8 cellular contexts compared by ENCODE assay signal in genomic region chr16:29925173-29925804, GRCh38. TPM values are rescaled to one million over a fixed set of nuclear protein-coding genes. Genes with fewer than 3 reads are reported as not detected.
A peak's percentile ranks its signal among the peaks of the same experiment; 100 is the strongest.
DNase-seq lines count a peak whose midpoint lies in the region; ATAC-seq and TF ChIP-seq lines count a peak whose summit lies in the region.

No MANE protein-coding gene starts in this region.

- POLR2A ChIA-PET in AG04450 (lab: Yijun Ruan, JAX) = interaction anchor here (0.5 to 2.7 kb wide), 10 partner anchors 19 to 602 kb away, joined by 3 to 25 read pairs (median 4); partner anchors contain the start of genes ASPHD1, HIRIP3, INO80E and TAOK2

- H3K36me3 ChIP-seq in ascending aorta (peaks cover 20 to 21% of the 10 kb centered on the region in 2 donors), liver (ENCODE audit: control insufficient read depth in 4 of 4, insufficient read depth in 3 of 4, low read depth in 1 of 4, low read length in 3 of 4) (peaks cover 4 to 16% (median 9%) of the 10 kb centered on the region in 4 donors), thymus (ENCODE audit: control insufficient read depth, insufficient read depth) (peaks cover 19% of the 10 kb centered on the region)

- WGBS in liver = 2% methylated on average over 14 of the region's 14 CpGs
- WGBS in thymus = 4% methylated on average over 14 of the region's 14 CpGs

- intact Hi-C loops in ascending aorta (cut with DNase I) = loop anchor here (5.0 kb wide), 2 partner anchors 118 to 452 kb away; partner anchors contain the start of gene MAZ

- TF ChIP-seq CTCF in AG04450 (IDR thresholded peaks at IDR 0.05; ENCODE audit: low read depth, low read length) (no peak), HFF-Myc (IDR thresholded peaks at IDR 0.05; ENCODE audit: low read depth, low read length, missing control alignments) (no peak), ascending aorta (IDR thresholded peaks at IDR 0.05) (no peak), liver (IDR thresholded peaks at IDR 0.05; ENCODE audit: low read depth, low read length, missing input control) (no peak)

- no peak for TF ChIP-seq RAD21 in liver (IDR thresholded peaks at IDR 0.05)

- H3K27me3 ChIP-seq in AG04450 (ENCODE audit: control insufficient read depth, insufficient read depth, low read length) (no peaks in the 10 kb centered on the region), ascending aorta (no peaks in the 10 kb centered on the region), liver (ENCODE audit: control insufficient read depth in 4 of 4, insufficient read depth in 4 of 4, low read length in 3 of 4) (no peaks in the 10 kb centered on the region), thymus (ENCODE audit: control insufficient read depth, insufficient read depth) (no peaks in the 10 kb centered on the region)

- H3K9ac ChIP-seq in liver (ENCODE audit: low read depth in 1 of 2, low read length in 2 of 2) = peak overlapping the region; percentile 36 to 68

- CTCF ChIA-PET in AG04450 (lab: Charles Lee) = interaction anchor here (0.8 to 2.4 kb wide), 3 partner anchors 8 to 77 kb away, joined by 3 to 7 read pairs (median 3); no protein-coding TSS in a partner anchor

- H3K4me1 ChIP-seq in ascending aorta (peaks cover 11 to 17% of the 10 kb centered on the region in 2 donors), liver (ENCODE audit: control insufficient read depth in 4 of 4, insufficient read depth in 4 of 4, low read length in 3 of 4) (peaks cover 7 to 19% (median 15%) of the 10 kb centered on the region in 4 donors), thymus (ENCODE audit: control insufficient read depth, insufficient read depth, low read length) (peaks cover 8% of the 10 kb centered on the region)

- H3K9me3 ChIP-seq in AG04450 (ENCODE audit: control insufficient read depth, insufficient read depth, low read length) (no peaks in the 10 kb centered on the region; the same call in 1 of the 2 replicates), ascending aorta (no peaks in the 10 kb centered on the region), liver (ENCODE audit: control insufficient read depth in 4 of 4, low read length in 3 of 4) (no peaks in the 10 kb centered on the region), thymus (ENCODE audit: control insufficient read depth) (no peaks in the 10 kb centered on the region)

- peak overlapping the region; percentile 96 for H3K4me3 ChIP-seq in AG04450 (ENCODE audit: low read depth, low read length)
- peak overlapping the region; percentile 66 for H3K4me3 ChIP-seq in HFF-Myc (replicated peaks; ENCODE audit: low read depth, low read length)
- H3K4me3 ChIP-seq in ascending aorta = peak overlapping the region; percentile 91 to 96
- H3K4me3 ChIP-seq in liver (ENCODE audit: low read depth in 1 of 3, low read length in 3 of 3) = peak overlapping the region; percentile 80 to 99 (median 96)
- H3K4me3 ChIP-seq in thymus (ENCODE audit: low read length) = peak overlapping the region; percentile 93

- H3K27ac ChIP-seq in AG04450 (ENCODE audit: low read depth, low read length) (peak overlapping the region; percentile 31), ascending aorta (peak overlapping the region in 1 of 2 donors; percentile 75), liver (ENCODE audit: low read depth in 1 of 2, low read length in 2 of 2) (no peak overlapping the region), thymus (ENCODE audit: low read depth) (no peak overlapping the region)

- no peak for ATAC-seq in GM21390 (IDR thresholded peaks at IDR 0.05; ENCODE audit: unreplicated experiment)
- ATAC-seq in GM21381 (IDR thresholded peaks at IDR 0.05; ENCODE audit: unreplicated experiment) = no peak
- no peak for ATAC-seq in GM19328 (IDR thresholded peaks at IDR 0.05; ENCODE audit: unreplicated experiment)

- DNase-seq in AG04450 (ENCODE audit: low read depth, low spot score) (no peak), HFF-Myc (ENCODE audit: extremely low read depth, low read depth) (no peak), ascending aorta (ENCODE audit: low spot score in 2 of 2) (no peak)

TF ChIP-seq in liver, 16 proteins besides CTCF, POLR2A, EP300 and RAD21:
- TF ChIP-seq HNF4G (IDR thresholded peaks at IDR 0.05) (no peak), FOXA2 (IDR thresholded peaks at IDR 0.05) (no peak), NR2F2 (IDR thresholded peaks at IDR 0.05) (no peak), REST (IDR thresholded peaks at IDR 0.05) (no peak), HNF4A (conservative IDR thresholded peaks at IDR 0.05) (no peak), SP1 (IDR thresholded peaks at IDR 0.05) (no peak), JUND (IDR thresholded peaks at IDR 0.05) (no peak), RXRA (IDR thresholded peaks at IDR 0.05) (no peak), FOXA1 (IDR thresholded peaks at IDR 0.05) (no peak), GABPA (IDR thresholded peaks at IDR 0.05 in 1 of 2, conservative IDR thresholded peaks at IDR 0.05 in 1 of 2) (no peak), EGR1 (IDR thresholded peaks at IDR 0.05; ENCODE audit: low read depth in 2 of 2) (no peak), ATF3 (IDR thresholded peaks at IDR 0.05) (no peak), MAX (IDR thresholded peaks at IDR 0.05) (no peak), TAF1 (conservative IDR thresholded peaks at IDR 0.05) (no peak), ZBTB33 (IDR thresholded peaks at IDR 0.05) (no peak), YY1 (IDR thresholded peaks at IDR 0.05) (no peak)

RNA-seq across cellular contexts. Expression of gene KCTD13, which starts 0.7 kb away (rescaled TPM):
- polyA plus RNA-seq in AG04450 (2011; rRNA removed) (7.4 and 8.8 TPM in 2 replicates), liver (1 to 10 TPM; 2.7 to 4.4 TPM), thymus (16.9 TPM)
- 7.7 and 8.1 TPM in 2 replicates for polyA minus RNA-seq in AG04450 (2011; rRNA and poly(A)+ RNA removed)
- total RNA-seq in ascending aorta (302 TPM), liver (10 to 100 TPM in 1 of 2 donors, 1 to 10 TPM in 1; 3.1 to 13.1 TPM)

RNA-seq across cellular contexts. Expression of gene ASPHD1, which starts 25.0 kb away (rescaled TPM):
- polyA plus RNA-seq in AG04450 (2011; rRNA removed) = 3.5 and 4.6 TPM in 2 replicates
- 1.00 and 2.5 TPM in 2 replicates for polyA minus RNA-seq in AG04450 (2011; rRNA and poly(A)+ RNA removed)
- not detected for total RNA-seq in ascending aorta
- total RNA-seq in liver = under 1 TPM in 1 of 2 donors, not detected in 1; 0.25 TPM
- polyA plus RNA-seq in liver = under 1 TPM in 1 of 2 donors, not detected in 1; 0.28 TPM
- 0.46 TPM for polyA plus RNA-seq in thymus

RNA-seq across cellular contexts. Expression of gene SEZ6L2, which starts 25.9 kb away (rescaled TPM):
- polyA plus RNA-seq in AG04450 (2011; rRNA removed) = 5.0 and 6.8 TPM in 2 replicates
- polyA minus RNA-seq in AG04450 (2011; rRNA and poly(A)+ RNA removed) = 1.9 and 2.4 TPM in 2 replicates
- total RNA-seq in ascending aorta = 0.21 TPM
- total RNA-seq in liver = under 1 TPM; 0.25 to 0.37 TPM
- under 1 TPM; 0.24 to 0.35 TPM for polyA plus RNA-seq in liver
- polyA plus RNA-seq in thymus = 0.98 TPM

RNA-seq across cellular contexts. Expression of gene TMEM219, which starts 36.6 kb away (rescaled TPM):
- 88.6 and 107 TPM in 2 replicates for polyA plus RNA-seq in AG04450 (2011; rRNA removed)
- polyA minus RNA-seq in AG04450 (2011; rRNA and poly(A)+ RNA removed) = 59.3 and 76.3 TPM in 2 replicates
- 49.2 TPM for total RNA-seq in ascending aorta
- 10 to 100 TPM; 25.5 to 29.6 TPM for total RNA-seq in liver
- polyA plus RNA-seq in liver = 10 to 100 TPM; 64.1 to 75.9 TPM
- polyA plus RNA-seq in thymus = 155 TPM

RNA-seq across cellular contexts. Expression of gene TAOK2, which starts 48.4 kb away (rescaled TPM):
- 16.9 and 18.2 TPM in 2 replicates for polyA plus RNA-seq in AG04450 (2011; rRNA removed)
- polyA minus RNA-seq in AG04450 (2011; rRNA and poly(A)+ RNA removed) = 29.3 and 32.3 TPM in 2 replicates
- total RNA-seq in ascending aorta = 101 TPM
- 10 to 100 TPM; 19.0 to 27.9 TPM for total RNA-seq in liver
- 10 to 100 TPM in 1 of 2 donors, 1 to 10 TPM in 1; 2.2 to 12.9 TPM for polyA plus RNA-seq in liver
- 28.7 TPM for polyA plus RNA-seq in thymus
